In the genomic region with DNA sequence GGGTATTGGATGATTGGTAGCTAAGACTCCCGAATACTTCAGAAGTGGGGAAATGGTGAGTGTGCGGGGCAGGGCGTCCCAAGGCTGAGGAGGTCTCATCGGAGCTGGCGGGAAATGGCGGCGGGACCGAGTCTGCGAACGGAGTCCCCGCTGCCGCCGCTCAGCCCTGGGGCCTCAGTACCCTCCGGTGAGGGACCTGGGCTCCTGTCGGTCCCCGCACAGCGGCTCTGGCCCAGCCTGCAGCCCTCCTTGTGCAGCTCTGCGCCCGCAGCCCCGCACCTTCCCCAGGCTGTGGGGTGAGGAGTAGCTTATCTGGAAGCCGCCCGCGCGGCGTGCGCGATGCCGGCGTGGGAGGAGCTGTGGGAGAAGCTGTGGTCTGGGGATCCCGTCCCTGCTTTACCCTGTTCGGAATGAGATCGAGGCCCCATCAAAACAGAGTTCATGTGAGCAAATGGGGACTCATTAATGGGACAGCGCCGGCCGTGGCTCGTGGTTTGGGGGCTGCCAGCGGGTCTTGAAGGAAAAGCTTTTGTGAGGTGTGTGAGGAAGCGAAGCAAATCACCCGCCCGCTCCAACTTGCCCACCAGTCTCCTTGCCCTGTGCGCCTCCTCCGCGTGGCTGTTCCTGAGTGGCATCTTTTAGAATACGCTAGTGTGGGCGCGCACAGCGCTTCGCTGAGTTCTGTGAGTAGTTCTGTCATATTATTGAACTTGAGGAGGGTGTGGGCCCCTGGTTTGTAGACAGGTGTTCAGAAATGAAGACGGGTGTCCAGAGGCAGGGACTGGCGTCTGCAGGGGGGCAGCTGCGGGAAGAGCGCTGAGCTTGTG, we compare ENCODE assay signal across 7 cellular contexts. TPM values are rescaled to one million over a fixed set of nuclear protein-coding genes. Genes with fewer than 3 reads are reported as not detected.
DNase-seq lines count a peak whose midpoint lies in the region; ATAC-seq and TF ChIP-seq lines count a peak whose summit lies in the region.

No MANE protein-coding gene starts in this region.

- TF ChIP-seq CTCF in MCF 10A (IDR thresholded peaks at IDR 0.05; ENCODE audit: unreplicated experiment), result no peak

- no peaks in the 10 kb centered on the region for H3K27me3 ChIP-seq in layer of hippocampus (ENCODE audit: control insufficient read depth, insufficient read depth, low read length)

- H3K27ac ChIP-seq in layer of hippocampus (ENCODE audit: low read depth, low read length), result peak overlapping the region; percentile 95

- POLR2A ChIA-PET in T-cell (lab: Charles Lee), result interaction anchor here (0.6 to 0.8 kb wide), 2 partner anchors 20 to 136 kb away, joined by 3 to 5 read pairs; no protein-coding TSS in a partner anchor
- POLR2A ChIA-PET in MCF 10A (lab: Yijun Ruan, JAX), result interaction anchor here (0.8 to 3.0 kb wide), 10 partner anchors 19 to 340 kb away, joined by 3 to 16 read pairs (median 4); a partner anchor contains a TSS

- H3K9me3 Mint-ChIP-seq in T-cell (peaks cover 15 to 25% (median 25%) of the 10 kb centered on the region in 3 donors), MCF 10A (ENCODE audit: unreplicated experiment) (peaks cover 12% of the 10 kb centered on the region)

- H3K4me3 Mint-ChIP-seq in T-cell, result peak overlapping the region; percentile 99
- peak overlapping the region; percentile 86 for H3K4me3 Mint-ChIP-seq in MCF 10A (ENCODE audit: unreplicated experiment)

- ATAC-seq in GM18868 (IDR thresholded peaks at IDR 0.05; ENCODE audit: unreplicated experiment) (peak; percentile 30), HG02943 (IDR thresholded peaks at IDR 0.05; ENCODE audit: low read depth, unreplicated experiment) (peak; percentile 41), T-cell (replicated peaks in 1 of 4) (peak; percentile 48 to 52 (median 50))

- H3K36me3 Mint-ChIP-seq in T-cell (peaks cover 46% of the 10 kb centered on the region), MCF 10A (ENCODE audit: insufficient read depth, unreplicated experiment) (peaks cover 37% of the 10 kb centered on the region)

- H3K4me1 Mint-ChIP-seq in T-cell (peaks cover 36 to 51% (median 39%) of the 10 kb centered on the region in 3 donors), MCF 10A (ENCODE audit: insufficient read depth, unreplicated experiment) (no peaks in the 10 kb centered on the region)

- DNase-seq in T-cell (peak in 22 of 34 experiments; percentile 4 to 67 (median 43)), MCF 10A (ENCODE audit: unreplicated experiment) (peak; percentile 23), NCI-H128 (lab: John Stamatoyannopoulos, UW; ENCODE audit: unreplicated experiment) (no peak)
- DNase-seq in stimulated activated CD4-positive, alpha-beta T cell treated with anti-CD3 and anti-CD28 coated beads, Interleukin-4, amount 100 ng/mL, for 1 hour, result peak; percentile 67

- H3K27ac Mint-ChIP-seq in T-cell, result peak overlapping the region; percentile 95 to 99
- peak overlapping the region; percentile 95 for H3K27ac Mint-ChIP-seq in MCF 10A (ENCODE audit: low read depth, unreplicated experiment)

- intact Hi-C loops in MCF 10A (cut with micrococcal nuclease), result no loop called here

- no TSS peak for BruUV-seq in MCF 10A (replicated peaks; lab: Mats Ljungman, UMichigan)

- CTCF ChIA-PET in T-cell (lab: Charles Lee), result interaction anchor here in 1 of 2 donors (0.6 kb wide), 1 partner anchor 575 kb away, joined by 3 read pairs; no protein-coding TSS in a partner anchor
- CTCF ChIA-PET in MCF 10A (lab: Yijun Ruan, JAX), result interaction anchor here (0.6 to 0.7 kb wide), 2 partner anchors 214 to 265 kb away, joined by 3 read pairs; no protein-coding TSS in a partner anchor

- no peaks in the 10 kb centered on the region for H3K27me3 Mint-ChIP-seq in T-cell
- no peaks in the 10 kb centered on the region for H3K27me3 Mint-ChIP-seq in MCF 10A (ENCODE audit: insufficient read depth, unreplicated experiment)

RNA-seq across cellular contexts. Expression of a gene that starts 0.5 kb away (rescaled TPM):
- total RNA-seq in T-cell (10 to 100 TPM; 19.3 to 46.8 (median 40.2) TPM), MCF 10A (2022) (11.3 and 11.6 TPM in 2 replicates)

RNA-seq across cellular contexts. Expression of a gene that starts 32.9 kb away (rescaled TPM):
- not detected for total RNA-seq in T-cell
- total RNA-seq in MCF 10A (2022), result 0.47 and 0.88 TPM in 2 replicates
